ENCODE assay signal across 11 cellular contexts in genomic region chr4:147717878-147718277, GRCh38. TPM values are rescaled to one million over a fixed set of nuclear protein-coding genes. Genes with fewer than 3 reads are reported as not detected.
DNase-seq lines count a peak whose midpoint lies in the region; ATAC-seq, FAIRE-seq and TF ChIP-seq lines count a peak whose summit lies in the region.
"Had no signal": no experiment of that assay in that cellular context is flagged by ENCODE, and none has a peak within 500 bp of the region (broad histone marks: within the 10 kb centered on the region; RNA-seq: fewer than 3 reads in every experiment).

No MANE protein-coding gene starts in this region.

- no peak overlapping the region for H3K4me3 ChIP-seq in aorta (ENCODE audit: low read length in 2 of 2)

- 89 to 95% methylated on average over 1 of the region's 1 CpG for WGBS in aorta, 2 donors

- H3K27me3 ChIP-seq in aorta (ENCODE audit: control insufficient read depth in 1 of 2, insufficient read depth in 2 of 2, low read length in 1 of 2), result no peaks in the 10 kb centered on the region

- peak; percentile 94 for ATAC-seq in GM19035 (IDR thresholded peaks at IDR 0.05; ENCODE audit: unreplicated experiment)
- ATAC-seq in HG02610 (IDR thresholded peaks at IDR 0.05; ENCODE audit: unreplicated experiment), result peak; percentile 91
- peak; percentile 91 for ATAC-seq in HG03378 (IDR thresholded peaks at IDR 0.05; ENCODE audit: unreplicated experiment)
- no peak for ATAC-seq in aorta (ENCODE audit: low FRiP score)

- FAIRE-seq in GM12892 (lab: Jason Lieb, UNC), result no peak

- no peaks in the 10 kb centered on the region for H3K36me3 ChIP-seq in aorta (ENCODE audit: control insufficient read depth in 1 of 2, insufficient read depth in 2 of 2, low read length in 1 of 2)

- intact Hi-C loops in aorta (cut with DNase I), result no loop called here

- DNase-seq in AML-193 (lab: John Stamatoyannopoulos, UW) (peak; percentile 21 to 28), GM12892 (ENCODE audit: insufficient read length) (no peak), DMS 273 treated with DMSO at 0.1 percent for 48 hours (lab: John Stamatoyannopoulos, UW) (no peak), aorta (no peak), NCI-H510A treated with DMSO at 0.1 percent for 48 hours (lab: John Stamatoyannopoulos, UW) (no peak)
- DNase-seq: effector CD8-positive, alpha-beta T cell; head of caudate nucleus; NCI-H1436 had no signal

- no peak for TF ChIP-seq POLR2A in GM12892 (IDR thresholded peaks at IDR 0.05; ENCODE audit: low read depth, low read length)

- H3K4me1 ChIP-seq in aorta (ENCODE audit: control insufficient read depth in 1 of 2, insufficient read depth in 2 of 2, low read length in 2 of 2), result no peaks in the 10 kb centered on the region

- no peaks in the 10 kb centered on the region for H3K9me3 ChIP-seq in aorta (ENCODE audit: control insufficient read depth, low read length)

- no peak overlapping the region for H3K27ac ChIP-seq in aorta (ENCODE audit: low read depth in 1 of 2, low read length in 2 of 2)

RNA-seq across cellular contexts. Expression of gene ARHGAP10, which starts 14.0 kb away (rescaled TPM):
- polyA plus RNA-seq in GM12892 (2012; ENCODE audit: missing spikeins), result 18.1 TPM
- total RNA-seq in aorta, result 10 to 100 TPM; 57.3 to 94.5 TPM
- 10 to 100 TPM; 47.3 to 69.7 TPM for polyA plus RNA-seq in aorta

RNA-seq across cellular contexts. Expression of gene PRMT9, which starts 33.9 kb away (rescaled TPM):
- 7.9 TPM for polyA plus RNA-seq in GM12892 (2012; ENCODE audit: missing spikeins)
- 1 to 10 TPM; 8.5 to 9.9 TPM for total RNA-seq in aorta
- 1 to 10 TPM; 3.4 to 7.9 TPM for polyA plus RNA-seq in aorta

Comparison
In these comparisons a context has a peak if more than half of its experiments do, and no peak if none do; other contexts are left out.
1. DNase-seq: peak in AML-193 (2 of 2); none in GM12892 (single experiment), DMS 273 treated with DMSO at 0.1 percent for 48 hours (single experiment), aorta (0 of 2) and NCI-H510A treated with DMSO at 0.1 percent for 48 hours (single experiment).